Comparison of ENCODE assay signal across 21 cellular contexts in genomic region chr6:30802731-30803130, GRCh38. TPM values are rescaled to one million over a fixed set of nuclear protein-coding genes. Genes with fewer than 3 reads are reported as not detected.
DNase-seq lines count a peak whose midpoint lies in the region; ATAC-seq, FAIRE-seq and TF ChIP-seq lines count a peak whose summit lies in the region.
"Had no signal": no experiment of that assay in that cellular context is flagged by ENCODE, and none has a peak within 500 bp of the region (broad histone marks: within the 10 kb centered on the region; RNA-seq: fewer than 3 reads in every experiment).

No MANE protein-coding gene starts in this region.

- no peaks in the 10 kb centered on the region for H3K9me1 ChIP-seq in endothelial cell of umbilical vein (replicated peaks; ENCODE audit: control insufficient read depth, extremely low read depth, insufficient read depth, low read length)

- dilution Hi-C loops in mammary epithelial cell (cut with HindIII; ENCODE audit: low sequenced_read_pairs) (no loop called here), endothelial cell of umbilical vein (cut with MboI; ENCODE audit: extremely low pct_ligation_motif_present, low sequenced_read_pairs) (no loop called here)

- no peaks in the 10 kb centered on the region for H3K9me3 Mint-ChIP-seq in MCF 10A (ENCODE audit: unreplicated experiment)

- H2BK5ac ChIP-seq in trophoblast cell (ENCODE audit: low read depth, low read length, poor library complexity), result no peak overlapping the region

- peaks cover 6% of the 10 kb centered on the region for H3K79me1 ChIP-seq in trophoblast cell (ENCODE audit: low read length)

- no peak overlapping the region for H4K91ac ChIP-seq in trophoblast cell (ENCODE audit: low read depth, low read length)

- in situ Hi-C loops in mammary epithelial cell (cut with MboI; ENCODE audit: low sequenced_read_pairs in 2 of 2), result no loop called here
- in situ Hi-C loops in Panc1 (cut with HindIII; ENCODE audit: low pct_unique_long_range_greater_than_20kb, low sequenced_read_pairs), result no loop called here

- CTCF ChIA-PET in mammary epithelial cell (lab: Charles Lee; ENCODE audit: low non-redundant PET) (no interaction called here), MCF 10A (lab: Yijun Ruan, JAX) (no interaction called here), Panc1 (lab: Charles Lee) (no interaction called here), endothelial cell of umbilical vein (lab: Charles Lee) (interaction anchor here (0.9 kb wide), 1 partner anchor 18 kb away, joined by 3 read pairs; no protein-coding TSS in a partner anchor)

- H3K4me1 ChIP-seq in mammary epithelial cell (ENCODE audit: insufficient read depth, low read length), result no peaks in the 10 kb centered on the region
- peaks cover 2% of the 10 kb centered on the region; the same call in 1 of the 2 replicates for H3K4me1 ChIP-seq in Panc1 (ENCODE audit: control insufficient read depth, insufficient read depth, low read length)
- H3K4me1 ChIP-seq in endothelial cell of umbilical vein (ENCODE audit: control insufficient read depth, extremely low read depth, insufficient read depth, low read length), result peaks cover 22% of the 10 kb centered on the region
- H3K4me1 ChIP-seq in trophoblast cell (ENCODE audit: control insufficient read depth in 1 of 2, insufficient read depth in 2 of 2, low read length in 2 of 2), result peaks cover 7 to 11% of the 10 kb centered on the region in 2 experiments

- no peaks in the 10 kb centered on the region for H3K9me3 ChIP-seq in mammary epithelial cell (replicated peaks; ENCODE audit: insufficient read depth, low read length)
- H3K9me3 ChIP-seq in Panc1 (ENCODE audit: control insufficient read depth, insufficient read depth, low read depth, low read length), result no peaks in the 10 kb centered on the region
- H3K9me3 ChIP-seq in endothelial cell of umbilical vein (replicated peaks; ENCODE audit: control insufficient read depth, insufficient read depth, low read length), result no peaks in the 10 kb centered on the region
- no peaks in the 10 kb centered on the region for H3K9me3 ChIP-seq in trophoblast cell (ENCODE audit: insufficient read depth, low read depth, low read length)

- H3K79me2 ChIP-seq in mammary epithelial cell (ENCODE audit: insufficient read depth, low read length) (no peaks in the 10 kb centered on the region), endothelial cell of umbilical vein (ENCODE audit: control insufficient read depth, insufficient read depth, low read length) (no peaks in the 10 kb centered on the region), trophoblast cell (ENCODE audit: control insufficient read depth, insufficient read depth, low read length, poor library complexity) (no peaks in the 10 kb centered on the region)

- H3K27me3 ChIP-seq in mammary epithelial cell (ENCODE audit: insufficient read depth, low read length), result no peaks in the 10 kb centered on the region
- H3K27me3 ChIP-seq in Panc1 (ENCODE audit: control insufficient read depth, insufficient read depth, low read length), result no peaks in the 10 kb centered on the region
- no peaks in the 10 kb centered on the region for H3K27me3 ChIP-seq in endothelial cell of umbilical vein (ENCODE audit: control insufficient read depth in 2 of 2, insufficient read depth in 2 of 2, low read length in 2 of 2)
- H3K27me3 ChIP-seq in trophoblast cell (ENCODE audit: insufficient read depth, low read length), result no peaks in the 10 kb centered on the region

- H2BK12ac ChIP-seq in trophoblast cell (ENCODE audit: low read length), result no peak overlapping the region

- peak; percentile 39; the same call in 1 of the 2 replicates for ATAC-seq in Panc1
- ATAC-seq in HG02852 (IDR thresholded peaks at IDR 0.05; ENCODE audit: unreplicated experiment), result no peak

- H3K14ac ChIP-seq in trophoblast cell (ENCODE audit: low read length), result no peak overlapping the region

- H2AFZ ChIP-seq in mammary epithelial cell (ENCODE audit: low read depth, low read length), result no peak overlapping the region
- no peak overlapping the region for H2AFZ ChIP-seq in endothelial cell of umbilical vein (ENCODE audit: low read depth, low read length)
- no peak overlapping the region for H2AFZ ChIP-seq in trophoblast cell (ENCODE audit: insufficient read depth, low read length, poor library complexity)

- DNase-seq in mammary epithelial cell, result peak; percentile 54
- DNase-seq in MCF 10A (ENCODE audit: unreplicated experiment), result no peak
- no peak for DNase-seq in Panc1 (ENCODE audit: low read depth, low spot score)
- peak; percentile 36 for DNase-seq in endothelial cell of umbilical vein (ENCODE audit: low read depth, low spot score)
- DNase-seq in trophoblast cell, result peak; percentile 79 to 88
- no peak for DNase-seq in NCI-H446 treated with DMSO at 0.1 percent for 48 hours (lab: John Stamatoyannopoulos, UW)
- DNase-seq: AML-193; CD4-positive, CD25-positive, alpha-beta regulatory T cell; DMS79; H9; KBM-7; NCI-H1092; NCI-H1694; NCI-H345; NCI-H69; NK-92 treated with Interleukin-12 subunit alpha and Interleukin-12 subunit beta, amount 100 ng/mL, for 24 hours; SHP77 had no signal

- H4K8ac ChIP-seq in trophoblast cell (ENCODE audit: low read depth, low read length), result no peak overlapping the region

- H4K20me1 ChIP-seq in mammary epithelial cell (ENCODE audit: insufficient read depth, low read length) (no peaks in the 10 kb centered on the region), endothelial cell of umbilical vein (replicated peaks; ENCODE audit: control insufficient read depth, extremely low read depth, insufficient read depth, low read length) (no peaks in the 10 kb centered on the region)

- BruUV-seq in mammary epithelial cell (replicated peaks; lab: Mats Ljungman, UMichigan) (no TSS peak), MCF 10A (replicated peaks; lab: Mats Ljungman, UMichigan) (no TSS peak), Panc1 (replicated peaks; lab: Mats Ljungman, UMichigan) (no TSS peak), endothelial cell of umbilical vein (replicated peaks; lab: Mats Ljungman, UMichigan) (no TSS peak)

- POLR2A ChIA-PET in MCF 10A (lab: Yijun Ruan, JAX), result interaction anchor here (1.2 to 1.6 kb wide), 3 partner anchors 11 to 48 kb away, joined by 3 to 5 read pairs (median 4); no protein-coding TSS in a partner anchor
- POLR2A ChIA-PET in Panc1 (lab: Charles Lee), result interaction anchor here (0.7 kb wide), 1 partner anchor 9 kb away, joined by 3 read pairs; no protein-coding TSS in a partner anchor
- POLR2A ChIA-PET in endothelial cell of umbilical vein (lab: Charles Lee), result interaction anchor here (0.7 kb wide), 1 partner anchor 569 kb away, joined by 4 read pairs; no protein-coding TSS in a partner anchor

- no peak for TF ChIP-seq POLR2A in endothelial cell of umbilical vein (IDR thresholded peaks at IDR 0.05; ENCODE audit: low read depth, low read length)

- H3K23ac ChIP-seq in trophoblast cell (ENCODE audit: low read length), result no peak overlapping the region

- intact Hi-C loops in mammary epithelial cell (cut with micrococcal nuclease), result no loop called here
- intact Hi-C loops in MCF 10A (cut with micrococcal nuclease), result no loop called here
- intact Hi-C loops in Panc1 (cut with micrococcal nuclease; ENCODE audit: unreplicated experiment), result no loop called here
- intact Hi-C loops in endothelial cell of umbilical vein (cut with micrococcal nuclease), result no loop called here

- H2AK5ac ChIP-seq in trophoblast cell (ENCODE audit: low read length), result no peak overlapping the region

- H3K4me3 ChIP-seq in mammary epithelial cell (replicated peaks in 1 of 3; ENCODE audit: insufficient read depth in 1 of 3, low read depth in 2 of 3, low read length in 3 of 3) (no peak overlapping the region), Panc1 (ENCODE audit: low read depth in 2 of 2, low read length in 2 of 2) (no peak overlapping the region), endothelial cell of umbilical vein (replicated peaks in 1 of 3; ENCODE audit: insufficient read depth in 1 of 3, low read depth in 1 of 3, low read length in 3 of 3) (no peak overlapping the region), trophoblast cell (ENCODE audit: low read depth, low read length) (no peak overlapping the region)

- H3K4me3 Mint-ChIP-seq in MCF 10A (ENCODE audit: unreplicated experiment), result no peak overlapping the region
- H3K4me3 Mint-ChIP-seq: CD4-positive, CD25-positive, alpha-beta regulatory T cell; H9 had no signal

- no peak for FAIRE-seq in endothelial cell of umbilical vein (lab: Jason Lieb, UNC)
- FAIRE-seq: G401.6, GM12891, HTR-8/SVneo had no signal

- H3K4me2 ChIP-seq in mammary epithelial cell (ENCODE audit: insufficient read depth, low read depth, low read length) (no peak overlapping the region), endothelial cell of umbilical vein (ENCODE audit: insufficient read depth, low read length) (no peak overlapping the region), trophoblast cell (ENCODE audit: low read length) (no peak overlapping the region)

- no peak overlapping the region for H3K18ac ChIP-seq in trophoblast cell (ENCODE audit: low read length)

- H3K27me3 Mint-ChIP-seq in MCF 10A (ENCODE audit: insufficient read depth, unreplicated experiment), result no peaks in the 10 kb centered on the region

- H3K36me3 Mint-ChIP-seq in MCF 10A (ENCODE audit: insufficient read depth, unreplicated experiment), result no peaks in the 10 kb centered on the region

- no peak for TF ChIP-seq CTCF in mammary epithelial cell (conservative IDR thresholded peaks at IDR 0.05 in 1 of 2, IDR thresholded peaks at IDR 0.05 in 1 of 2; ENCODE audit: extremely low read depth in 1 of 2, insufficient read depth in 1 of 2, low read depth in 1 of 2, low read length in 2 of 2)
- no peak for TF ChIP-seq CTCF in MCF 10A (IDR thresholded peaks at IDR 0.05; ENCODE audit: unreplicated experiment)
- no peak for TF ChIP-seq CTCF in Panc1 (IDR thresholded peaks at IDR 0.05)
- TF ChIP-seq CTCF in endothelial cell of umbilical vein (IDR thresholded peaks at IDR 0.05; ENCODE audit: extremely low read depth in 1 of 2, insufficient read depth in 1 of 2, low read depth in 1 of 2, low read length in 2 of 2), result no peak

- no peak overlapping the region for H3K9ac ChIP-seq in mammary epithelial cell (ENCODE audit: insufficient read depth, low read length)
- no peak overlapping the region for H3K9ac ChIP-seq in endothelial cell of umbilical vein (replicated peaks; ENCODE audit: extremely low read depth, insufficient read depth, low read length)
- H3K9ac ChIP-seq in trophoblast cell (ENCODE audit: low read length), result no peak overlapping the region

- H3K27ac Mint-ChIP-seq in MCF 10A (ENCODE audit: low read depth, unreplicated experiment), result no peak overlapping the region
- H3K27ac Mint-ChIP-seq: H9 had no signal

- no peak overlapping the region for H2BK120ac ChIP-seq in trophoblast cell (ENCODE audit: insufficient read depth, low read length, poor library complexity)

- H3K27ac ChIP-seq in mammary epithelial cell (ENCODE audit: insufficient read depth, low read depth, low read length), result no peak overlapping the region
- H3K27ac ChIP-seq in Panc1 (ENCODE audit: low read length), result no peak overlapping the region
- no peak overlapping the region for H3K27ac ChIP-seq in endothelial cell of umbilical vein (ENCODE audit: insufficient read depth, low read depth, low read length)
- peak overlapping the region; percentile 55 for H3K27ac ChIP-seq in trophoblast cell (ENCODE audit: low read depth, low read length)

- WGBS in mammary epithelial cell (ENCODE audit: low coverage, missing lambda C conversion rate), result 20% methylated on average over 1 of the region's 1 CpG
- WGBS in trophoblast cell (ENCODE audit: extremely low coverage, insufficient coverage, insufficient read length), result no CpG with 5 or more reads among the region's 1 CpG

- H3K36me3 ChIP-seq in mammary epithelial cell (ENCODE audit: insufficient read depth, low read length) (no peaks in the 10 kb centered on the region), Panc1 (ENCODE audit: control insufficient read depth, insufficient read depth, low read length) (no peaks in the 10 kb centered on the region), endothelial cell of umbilical vein (ENCODE audit: control insufficient read depth in 2 of 2, extremely low read depth in 1 of 2, insufficient read depth in 2 of 2, low read length in 2 of 2) (no peaks in the 10 kb centered on the region), trophoblast cell (ENCODE audit: control insufficient read depth in 1 of 2, insufficient read depth in 2 of 2, low read length in 2 of 2) (no peaks in the 10 kb centered on the region)

- no peak overlapping the region for H3K4ac ChIP-seq in trophoblast cell (ENCODE audit: low read depth, low read length)

- H3K4me1 Mint-ChIP-seq in MCF 10A (ENCODE audit: insufficient read depth, unreplicated experiment), result no peaks in the 10 kb centered on the region

- no peak overlapping the region for H4K12ac ChIP-seq in trophoblast cell (ENCODE audit: low read depth, low read length)

RNA-seq across cellular contexts. Expression of gene IER3, which starts 58.4 kb away (rescaled TPM):
- total RNA-seq in mammary epithelial cell (100 to 1,000 TPM in 1 of 2 donors, 10 to 100 TPM in 1; 68.8 to 390 TPM), MCF 10A (2022) (154 and 192 TPM in 2 replicates), Panc1 (2021; ENCODE audit: unreplicated experiment) (106 TPM), endothelial cell of umbilical vein (163 and 170 TPM in 2 replicates)
- polyA plus RNA-seq in mammary epithelial cell (121 TPM), endothelial cell of umbilical vein (344 and 468 TPM in 2 replicates)
- polyA minus RNA-seq in mammary epithelial cell (81.4 TPM), endothelial cell of umbilical vein (77.6 and 100 TPM in 2 replicates)
- polyA plus RNA-seq in Panc1 (2012; ENCODE audit: insufficient read length), result 166 TPM
- polyA plus RNA-seq in endothelial cell of umbilical vein (2011; cell fraction: cytosol; rRNA removed), result 344 and 363 TPM in 2 replicates
- polyA plus RNA-seq in endothelial cell of umbilical vein (2011; cell fraction: nucleus; rRNA removed), result 547 and 658 TPM in 2 replicates
- polyA plus RNA-seq in endothelial cell of umbilical vein (2012), result 266 and 464 TPM in 2 replicates
- polyA minus RNA-seq in endothelial cell of umbilical vein (2011; cell fraction: cytosol; rRNA and poly(A)+ RNA removed), result 38.7 TPM
- polyA minus RNA-seq in endothelial cell of umbilical vein (2011; cell fraction: nucleus; rRNA and poly(A)+ RNA removed), result 87.7 and 161 TPM in 2 replicates
- polyA plus RNA-seq in trophoblast cell (2013), result 366 and 374 TPM in 2 replicates

Comparison
In these comparisons a context has a peak if more than half of its experiments do, and no peak if none do; other contexts are left out.
1. DNase-seq: peak in mammary epithelial cell (single experiment), endothelial cell of umbilical vein (single experiment) and trophoblast cell (2 of 2); none in MCF 10A (single experiment), Panc1 (single experiment) and NCI-H446 treated with DMSO at 0.1 percent for 48 hours (single experiment).